16 cellular contexts compared by ENCODE assay signal in genomic region chr6:135215160-135215559, GRCh38. TPM values are rescaled to one million over a fixed set of nuclear protein-coding genes. Genes with fewer than 3 reads are reported as not detected.
DNase-seq lines count a peak whose midpoint lies in the region; ATAC-seq and TF ChIP-seq lines count a peak whose summit lies in the region.
"Had no signal": no experiment of that assay in that cellular context is flagged by ENCODE, and none has a peak within 500 bp of the region (broad histone marks: within the 10 kb centered on the region; RNA-seq: fewer than 3 reads in every experiment).

No MANE protein-coding gene starts in this region.

- no peaks in the 10 kb centered on the region for H3K27me3 ChIP-seq in neutrophil
- H3K27me3 ChIP-seq: BLaER1 had no signal

- H3K27me3 Mint-ChIP-seq in stimulated activated naive CD8-positive, alpha-beta T cell treated with anti-CD3 and anti-CD28 coated beads, Interleukin-15, Interleukin-2, amounts not matched to agents 100 ng/mL and 50 ng/mL, for 24 hours = no peaks in the 10 kb centered on the region
- peaks cover 1% of the 10 kb centered on the region for H3K27me3 Mint-ChIP-seq in endothelial cell (ENCODE audit: unreplicated experiment)

- no peak for ATAC-seq in stimulated activated naive CD8-positive, alpha-beta T cell treated with anti-CD3 and anti-CD28 coated beads, Interleukin-15, Interleukin-2, amounts not matched to agents 100 U/mL and 50 U/mL, for 24 hours
- no peak for ATAC-seq in HG02588 (IDR thresholded peaks at IDR 0.05; ENCODE audit: unreplicated experiment)
- ATAC-seq: GM12878 had no signal

- H3K4me1 ChIP-seq in neutrophil (ENCODE audit: control insufficient read depth in 1 of 2, insufficient read depth in 1 of 2, low read depth in 1 of 2, low read length in 1 of 2) = peaks cover 2 to 22% of the 10 kb centered on the region in 2 experiments
- H3K4me1 ChIP-seq: BLaER1, Caco-2 had no signal

- no peaks in the 10 kb centered on the region for H3K9me3 Mint-ChIP-seq in stimulated activated naive CD8-positive, alpha-beta T cell treated with anti-CD3 and anti-CD28 coated beads, Interleukin-15, Interleukin-2, amounts not matched to agents 100 ng/mL and 50 ng/mL, for 24 hours
- no peaks in the 10 kb centered on the region for H3K9me3 Mint-ChIP-seq in endothelial cell (ENCODE audit: unreplicated experiment)
- H3K9me3 Mint-ChIP-seq: CD8-positive, alpha-beta memory T cell; H9 had no signal

- no peak overlapping the region for H3K4me3 ChIP-seq in neutrophil (ENCODE audit: low read depth in 1 of 2, low read length in 1 of 2)
- H3K4me3 ChIP-seq: BLaER1, GM12878 had no signal

- H3K27ac ChIP-seq in neutrophil = peak overlapping the region; percentile 24
- H3K27ac ChIP-seq: BLaER1 had no signal

- peaks cover 28% of the 10 kb centered on the region for H3K4me1 Mint-ChIP-seq in stimulated activated naive CD8-positive, alpha-beta T cell treated with anti-CD3 and anti-CD28 coated beads, Interleukin-15, Interleukin-2, amounts not matched to agents 100 ng/mL and 50 ng/mL, for 24 hours (ENCODE audit: low read depth)
- peaks cover 15% of the 10 kb centered on the region for H3K4me1 Mint-ChIP-seq in endothelial cell (ENCODE audit: unreplicated experiment)

- no peak for DNase-seq in stimulated activated naive CD8-positive, alpha-beta T cell treated with anti-CD3 and anti-CD28 coated beads, Interleukin-15, Interleukin-2, amounts not matched to agents 100 U/mL and 50 U/mL, for 24 hours
- no peak for DNase-seq in endothelial cell (ENCODE audit: low spot score)
- DNase-seq in GDM1 (lab: John Stamatoyannopoulos, UW) = no peak
- DNase-seq in DMS79 treated with DMSO at 0.1 percent for 48 hours (lab: John Stamatoyannopoulos, UW) = no peak
- DNase-seq: 8988T; AML-193; Caco-2; CD8-positive, alpha-beta memory T cell; GOT3; H9; KBM-7 had no signal

- H3K9me3 ChIP-seq in neutrophil = no peaks in the 10 kb centered on the region
- H3K9me3 ChIP-seq: BLaER1, Caco-2 had no signal

- H3K4me3 Mint-ChIP-seq in stimulated activated naive CD8-positive, alpha-beta T cell treated with anti-CD3 and anti-CD28 coated beads, Interleukin-15, Interleukin-2, amounts not matched to agents 100 ng/mL and 50 ng/mL, for 24 hours = no peak overlapping the region
- H3K4me3 Mint-ChIP-seq in endothelial cell (ENCODE audit: unreplicated experiment) = no peak overlapping the region
- H3K4me3 Mint-ChIP-seq: CD8-positive, alpha-beta memory T cell; H9 had no signal

- peak overlapping the region; percentile 50 for H3K27ac Mint-ChIP-seq in stimulated activated naive CD8-positive, alpha-beta T cell treated with anti-CD3 and anti-CD28 coated beads, Interleukin-15, Interleukin-2, amounts not matched to agents 100 ng/mL and 50 ng/mL, for 24 hours
- peak overlapping the region; percentile 62 for H3K27ac Mint-ChIP-seq in endothelial cell (ENCODE audit: unreplicated experiment)
- H3K27ac Mint-ChIP-seq: CD8-positive, alpha-beta memory T cell had no signal

- no peak for TF ChIP-seq CTCF in endothelial cell (IDR thresholded peaks at IDR 0.05; ENCODE audit: unreplicated experiment)
- TF ChIP-seq CTCF in neutrophil (IDR thresholded peaks at IDR 0.05) = no peak

- H3K36me3 Mint-ChIP-seq in stimulated activated naive CD8-positive, alpha-beta T cell treated with anti-CD3 and anti-CD28 coated beads, Interleukin-15, Interleukin-2, amounts not matched to agents 100 ng/mL and 50 ng/mL, for 24 hours (ENCODE audit: low read depth) = peaks cover 43% of the 10 kb centered on the region
- peaks cover 14% of the 10 kb centered on the region for H3K36me3 Mint-ChIP-seq in endothelial cell (ENCODE audit: low read depth, unreplicated experiment)

- peaks cover 32% of the 10 kb centered on the region for H3K36me3 ChIP-seq in neutrophil

RNA-seq across cellular contexts. Expression of gene MYB, which starts 34.1 kb away (rescaled TPM):
- 23.3 TPM for total RNA-seq in endothelial cell (ENCODE audit: unreplicated experiment)
